ENCODE assay signal across 1 cellular context in the genomic region with DNA sequence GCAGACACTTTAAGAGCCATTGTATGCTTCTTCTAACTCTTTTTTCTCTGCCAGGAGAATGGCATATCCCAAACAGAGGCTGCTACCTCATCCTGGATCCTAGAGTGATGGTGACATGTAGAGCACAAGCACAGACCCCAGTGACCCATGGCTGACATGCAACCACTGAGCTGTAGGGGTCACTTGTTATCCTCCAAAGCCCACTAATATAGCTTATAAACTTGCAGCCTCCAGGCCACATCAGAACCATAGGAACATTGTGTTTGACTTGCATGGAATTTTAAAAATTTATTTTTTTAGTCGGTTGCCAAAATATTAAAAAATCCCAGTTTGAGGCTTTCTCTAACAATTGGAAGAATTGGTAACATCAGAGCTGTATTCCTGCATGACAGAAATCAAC.
TF ChIP-seq lines count a peak whose summit lies in the region.

No MANE protein-coding gene starts in this region.

TF ChIP-seq in WTC11, 78 proteins besides CTCF, POLR2A, EP300 and RAD21 (continued from another document):
- TF ChIP-seq ZNF317 (CRISPR knock-in tag; IDR thresholded peaks at IDR 0.05; ENCODE audit: borderline replicate concordance, low read depth): no peak
